ENCODE assay signal across 14 cellular contexts in the genomic region with DNA sequence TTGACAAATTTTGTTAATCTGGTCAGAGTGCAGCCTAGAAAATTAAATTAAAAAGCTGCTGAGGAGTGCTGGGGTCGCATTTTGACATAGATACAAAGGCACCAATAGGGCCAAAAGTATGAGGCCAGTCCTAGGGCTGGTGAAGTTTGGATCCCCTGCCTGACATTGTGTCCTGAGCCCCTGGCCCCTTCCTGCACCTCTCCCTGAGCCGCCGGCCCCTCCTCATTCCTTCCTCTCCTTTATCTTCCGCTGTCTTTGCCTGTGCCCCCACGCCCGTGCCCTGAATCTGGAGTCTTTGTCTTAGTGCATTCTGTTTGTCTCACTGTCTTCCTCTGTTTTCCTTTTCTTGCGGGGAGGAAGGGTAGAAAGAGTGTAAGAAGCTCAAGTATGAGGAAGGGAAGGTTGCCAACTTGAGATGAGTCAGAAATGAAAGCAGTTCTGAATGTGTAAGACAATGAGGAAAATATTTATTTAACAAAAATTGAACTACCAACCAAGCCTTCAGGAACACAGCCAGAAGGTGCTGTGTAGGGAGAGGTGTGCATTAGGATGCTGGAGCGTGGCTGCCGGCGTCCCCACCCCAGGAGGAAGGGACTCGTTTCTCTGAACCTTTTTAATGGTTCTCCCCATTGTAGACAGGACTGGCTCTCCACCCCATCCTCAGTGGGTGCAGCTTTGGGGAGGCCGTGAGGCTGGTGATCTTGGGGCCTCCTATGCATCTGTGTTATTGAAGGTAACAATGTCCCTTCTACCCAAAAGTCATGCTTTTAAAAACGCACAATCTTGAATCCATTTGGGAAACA.
DNase-seq lines count a peak whose midpoint lies in the region; ATAC-seq, FAIRE-seq and TF ChIP-seq lines count a peak whose summit lies in the region.
"Had no signal": no experiment of that assay in that cellular context is flagged by ENCODE, and none has a peak within 500 bp of the region (broad histone marks: within the 10 kb centered on the region; RNA-seq: fewer than 3 reads in every experiment).

No MANE protein-coding gene starts in this region.

- no peaks in the 10 kb centered on the region for H4K20me1 ChIP-seq in PC-3 (ENCODE audit: low read length)
- no peaks in the 10 kb centered on the region for H4K20me1 ChIP-seq in fibroblast of lung (ENCODE audit: control insufficient read depth, extremely low read depth, insufficient read depth, low read length)

- H3K27me3 ChIP-seq in PC-3 (ENCODE audit: low read length) (no peaks in the 10 kb centered on the region), fibroblast of lung (ENCODE audit: control insufficient read depth, insufficient read depth, low read length) (no peaks in the 10 kb centered on the region), trophoblast cell (ENCODE audit: insufficient read depth, low read length) (no peaks in the 10 kb centered on the region), psoas muscle (ENCODE audit: insufficient read depth in 3 of 3, low read length in 2 of 3) (no peaks in the 10 kb centered on the region)

- H3K4me3 ChIP-seq in PC-3 (ENCODE audit: low read length), result peak overlapping the region; percentile 36; the same call in 1 of the 2 replicates
- no peak overlapping the region for H3K4me3 ChIP-seq in fibroblast of lung (replicated peaks in 1 of 4; ENCODE audit: control extremely low read depth in 1 of 4, insufficient read depth in 1 of 4, low read depth in 3 of 4, low read length in 4 of 4)
- H3K4me3 ChIP-seq in trophoblast cell (ENCODE audit: low read depth, low read length), result no peak overlapping the region
- H3K4me3 ChIP-seq in psoas muscle, result no peak overlapping the region
- H3K4me3 ChIP-seq: K562 had no signal

- BruUV-seq in PC-3 (replicated peaks; lab: Mats Ljungman, UMichigan), result no TSS peak

- WGBS in trophoblast cell (ENCODE audit: extremely low coverage, insufficient coverage, insufficient read length), result no CpG with 5 or more reads among the region's 13 CpGs
- 72 to 78% (median 73%) methylated on average over 13 of the region's 13 CpGs for WGBS in psoas muscle, 3 donors

- CTCF ChIA-PET in PC-3 (lab: Charles Lee), result interaction anchor here (1.0 kb wide), 1 partner anchor 77 kb away, joined by 3 read pairs; no protein-coding TSS in a partner anchor

- H4K12ac ChIP-seq in trophoblast cell (ENCODE audit: low read depth, low read length), result peak overlapping the region; percentile 57

- peak overlapping the region; percentile 59 for H3K14ac ChIP-seq in trophoblast cell (ENCODE audit: low read length)

- no peaks in the 10 kb centered on the region for H3K36me3 ChIP-seq in PC-3 (ENCODE audit: low read depth, low read length)
- H3K36me3 ChIP-seq in fibroblast of lung (ENCODE audit: control insufficient read depth, insufficient read depth, low read length), result no peaks in the 10 kb centered on the region
- H3K36me3 ChIP-seq in trophoblast cell (ENCODE audit: control insufficient read depth in 1 of 2, insufficient read depth in 2 of 2, low read length in 2 of 2), result peaks cover 0 to 1% of the 10 kb centered on the region in 2 experiments
- H3K36me3 ChIP-seq in psoas muscle (ENCODE audit: insufficient read depth in 1 of 2, low read depth in 1 of 2), result no peaks in the 10 kb centered on the region
- H3K36me3 ChIP-seq: neutrophil had no signal

- peak overlapping the region; percentile 20 for H4K8ac ChIP-seq in trophoblast cell (ENCODE audit: low read depth, low read length)

- peak overlapping the region; percentile 59 for H4K91ac ChIP-seq in trophoblast cell (ENCODE audit: low read depth, low read length)

- intact Hi-C loops in PC-3 (cut with micrococcal nuclease) (no loop called here), psoas muscle (cut with DNase I) (no loop called here)

- FAIRE-seq in D721Med (lab: Jason Lieb, UNC), result no peak
- FAIRE-seq: endometrium, K562 had no signal

- H3K9me3 ChIP-seq in PC-3 (ENCODE audit: low read length), result no peaks in the 10 kb centered on the region
- no peaks in the 10 kb centered on the region for H3K9me3 ChIP-seq in fibroblast of lung (ENCODE audit: control insufficient read depth, insufficient read depth, low read depth, low read length)
- no peaks in the 10 kb centered on the region for H3K9me3 ChIP-seq in trophoblast cell (ENCODE audit: insufficient read depth, low read depth, low read length)
- no peaks in the 10 kb centered on the region for H3K9me3 ChIP-seq in psoas muscle
- H3K9me3 ChIP-seq: neutrophil had no signal

- no peak overlapping the region for H3K4ac ChIP-seq in trophoblast cell (ENCODE audit: low read depth, low read length)

- H3K18ac ChIP-seq in trophoblast cell (ENCODE audit: low read length), result peak overlapping the region; percentile 78

- H2BK5ac ChIP-seq in trophoblast cell (ENCODE audit: low read depth, low read length, poor library complexity), result peak overlapping the region; percentile 44

- peak; percentile 94 for DNase-seq in PC-3
- DNase-seq in fibroblast of lung (ENCODE audit: low read depth in 2 of 2), result peak; percentile 92 to 93
- DNase-seq in trophoblast cell, result peak in 1 of 2 donors; percentile 21
- DNase-seq in psoas muscle, result no peak
- no peak for DNase-seq in D721Med (ENCODE audit: insufficient read length, low spot score)
- no peak for DNase-seq in MV-4-11 (lab: John Stamatoyannopoulos, UW)
- no peak for DNase-seq in D341Med (ENCODE audit: low spot score)
- DNase-seq: activated CD8-positive, alpha-beta memory T cell treated with anti-CD3 and anti-CD28 coated beads, Interleukin-2, amount 50 U/mL, for 4 hours; Right ventricle myocardium superior; stimulated activated naive CD8-positive, alpha-beta T cell treated with anti-CD3 and anti-CD28 coated beads, Interleukin-15, amount 100 ng/mL, for 72 hours had no signal

- H3K4me2 ChIP-seq in PC-3 (ENCODE audit: low read length) (peak overlapping the region; percentile 69), fibroblast of lung (ENCODE audit: extremely low read depth, insufficient read depth, low read length) (peak overlapping the region; percentile 66), trophoblast cell (ENCODE audit: low read length) (no peak overlapping the region)

- H3F3A ChIP-seq in PC-3 (ENCODE audit: low read length, unreplicated experiment), result no peaks in the 10 kb centered on the region

- H3K27ac ChIP-seq in C4-2B, result peak overlapping the region; percentile 68
- H3K27ac ChIP-seq in PC-3 (ENCODE audit: low read length), result peak overlapping the region; percentile 33
- no peak overlapping the region for H3K27ac ChIP-seq in fibroblast of lung (ENCODE audit: insufficient read depth, low read length)
- no peak overlapping the region for H3K27ac ChIP-seq in trophoblast cell (ENCODE audit: low read depth, low read length)
- H3K27ac ChIP-seq in psoas muscle, result no peak overlapping the region
- H3K27ac ChIP-seq: neutrophil had no signal

- no peak overlapping the region for H3K9ac ChIP-seq in PC-3 (ENCODE audit: low read length)
- no peak overlapping the region for H3K9ac ChIP-seq in fibroblast of lung (ENCODE audit: insufficient read depth, low read length)
- no peak overlapping the region for H3K9ac ChIP-seq in trophoblast cell (ENCODE audit: low read length)

- H3K23ac ChIP-seq in trophoblast cell (ENCODE audit: low read length), result no peak overlapping the region

- H2AFZ ChIP-seq in PC-3 (ENCODE audit: low read length) (no peak overlapping the region), fibroblast of lung (ENCODE audit: low read length) (peak overlapping the region; percentile 61), trophoblast cell (ENCODE audit: insufficient read depth, low read length, poor library complexity) (no peak overlapping the region)

- POLR2A ChIA-PET in PC-3 (lab: Charles Lee; ENCODE audit: unreplicated experiment), result interaction anchor here (0.5 kb wide), 2 partner anchors 33 to 45 kb away, joined by 3 to 4 read pairs; no protein-coding TSS in a partner anchor

- H2BK12ac ChIP-seq in trophoblast cell (ENCODE audit: low read length), result peak overlapping the region; percentile 75

- no peaks in the 10 kb centered on the region for H3K79me1 ChIP-seq in trophoblast cell (ENCODE audit: low read length)

- H3K9me2 ChIP-seq in PC-3 (replicated peaks; ENCODE audit: low read length), result no peaks in the 10 kb centered on the region

- peak overlapping the region; percentile 42 for H2AK5ac ChIP-seq in trophoblast cell (ENCODE audit: low read length)

- peaks cover 26% of the 10 kb centered on the region for H3K79me2 ChIP-seq in PC-3 (ENCODE audit: low read length)
- H3K79me2 ChIP-seq in fibroblast of lung (ENCODE audit: control insufficient read depth, insufficient read depth, low read length), result no peaks in the 10 kb centered on the region
- H3K79me2 ChIP-seq in trophoblast cell (ENCODE audit: control insufficient read depth, insufficient read depth, low read length, poor library complexity), result no peaks in the 10 kb centered on the region

- peak overlapping the region; percentile 23 for H2BK120ac ChIP-seq in trophoblast cell (ENCODE audit: insufficient read depth, low read length, poor library complexity)

- H3K4me1 ChIP-seq in PC-3 (ENCODE audit: insufficient read depth, low read length) (peaks cover 17% of the 10 kb centered on the region), fibroblast of lung (ENCODE audit: control insufficient read depth, extremely low read depth, insufficient read depth, low read length) (peaks cover 7% of the 10 kb centered on the region), trophoblast cell (ENCODE audit: control insufficient read depth in 1 of 2, insufficient read depth in 2 of 2, low read length in 2 of 2) (peaks cover 2% of the 10 kb centered on the region in 2 experiments), psoas muscle (no peaks in the 10 kb centered on the region)

- ATAC-seq in PC-3 (peak; percentile 95), psoas muscle (no peak)
- ATAC-seq: K562; stimulated activated naive CD8-positive, alpha-beta T cell treated with anti-CD3 and anti-CD28 coated beads, Interleukin-15, amount 100 ng/mL, for 72 hours had no signal

- TF ChIP-seq CTCF in C4-2B (conservative IDR thresholded peaks at IDR 0.05) (no peak), PC-3 (conservative IDR thresholded peaks at IDR 0.05; ENCODE audit: low read depth, low read length) (no peak), fibroblast of lung (conservative IDR thresholded peaks at IDR 0.05 in 1 of 2, IDR thresholded peaks at IDR 0.05 in 1 of 2; ENCODE audit: low read depth in 1 of 2, low read length in 2 of 2) (no peak), psoas muscle (IDR thresholded peaks at IDR 0.05) (no peak), D721Med (IDR thresholded peaks at IDR 0.05; ENCODE audit: insufficient read depth, missing control alignments) (no peak)

Comparison
In these comparisons a context has a peak if more than half of its experiments do, and no peak if none do; other contexts are left out.
1. H3K27ac ChIP-seq: peak in C4-2B (single experiment) and PC-3 (single experiment); none in fibroblast of lung (single experiment), trophoblast cell (single experiment) and psoas muscle (single experiment).
2. DNase-seq: peak in PC-3 (single experiment) and fibroblast of lung (2 of 2); none in psoas muscle (0 of 2), D721Med (single experiment), MV-4-11 (single experiment) and D341Med (single experiment).